ENCODE assay signal across 27 cellular contexts in the genomic region with DNA sequence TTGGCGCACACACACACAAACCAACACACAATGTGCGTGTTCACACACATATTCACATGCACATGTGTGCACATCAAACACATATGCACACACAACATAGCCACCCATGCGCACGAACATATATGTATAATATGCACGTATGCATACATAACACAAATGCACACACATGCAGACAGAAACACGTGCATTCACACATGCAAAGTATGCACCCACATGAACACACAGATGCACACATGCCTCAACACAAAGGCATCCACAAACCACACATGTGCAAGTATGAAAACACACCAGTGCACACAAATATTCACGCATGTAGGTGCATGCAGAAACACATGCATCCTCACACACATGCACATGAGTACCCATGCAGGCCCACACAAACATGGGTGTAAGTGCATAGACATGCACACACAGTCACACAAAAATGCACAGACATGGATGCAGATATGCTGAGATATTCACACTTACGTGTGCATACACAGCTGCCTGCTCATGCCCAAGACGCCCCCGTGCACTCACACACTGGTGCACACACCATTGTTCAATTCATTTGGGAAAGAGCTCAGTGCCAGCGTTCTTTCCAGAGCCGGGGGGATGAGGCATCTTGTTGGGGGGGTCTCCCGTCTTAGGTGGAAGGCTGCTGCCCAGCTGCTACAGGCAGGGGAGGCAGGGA. TPM values are rescaled to one million over a fixed set of nuclear protein-coding genes. Genes with fewer than 3 reads are reported as not detected.
"Had no signal": no experiment of that assay in that cellular context is flagged by ENCODE, and none has a peak within 500 bp of the region (broad histone marks: within the 10 kb centered on the region; RNA-seq: fewer than 3 reads in every experiment).

No MANE protein-coding gene starts in this region.

- H3K36me3 ChIP-seq: prostate gland, sigmoid colon, spleen, suprapubic skin, uterus had no signal

- H3K9me3 Mint-ChIP-seq: mesothelial cell of epicardium; naive B cell; natural killer cell; nephron progenitor cell; stimulated activated effector memory CD8-positive, alpha-beta T cell treated with anti-CD3 and anti-CD28 coated beads, Interleukin-12 subunit alpha, Interleukin-12 subunit beta, amount 100 ng/mL, for 72 hours; stimulated activated naive CD8-positive, alpha-beta T cell treated with anti-CD3 and anti-CD28 coated beads, Interleukin-15, Interleukin-2, amounts not matched to agents 100 ng/mL and 50 ng/mL, for 24 hours; type B pancreatic cell had no signal

- H3K27ac Mint-ChIP-seq: mesothelial cell of epicardium; naive B cell; natural killer cell; nephron progenitor cell; stimulated activated effector memory CD8-positive, alpha-beta T cell treated with anti-CD3 and anti-CD28 coated beads, Interleukin-12 subunit alpha, Interleukin-12 subunit beta, amount 100 ng/mL, for 72 hours; stimulated activated naive CD8-positive, alpha-beta T cell treated with anti-CD3 and anti-CD28 coated beads, Interleukin-15, Interleukin-2, amounts not matched to agents 100 ng/mL and 50 ng/mL, for 24 hours had no signal

- H3K9me3 ChIP-seq: left ventricle myocardium inferior, pancreas, prostate gland, sigmoid colon, spleen, suprapubic skin, tibial nerve, uterus had no signal

- H3K4me1 ChIP-seq: pancreas had no signal

- FAIRE-seq: pancreas, small intestine had no signal

- H3K4me1 Mint-ChIP-seq: naive B cell; natural killer cell; stimulated activated effector memory CD8-positive, alpha-beta T cell treated with anti-CD3 and anti-CD28 coated beads, Interleukin-12 subunit alpha, Interleukin-12 subunit beta, amount 100 ng/mL, for 72 hours had no signal

- H3K4me3 ChIP-seq: left ventricle myocardium inferior, lung, pancreas, prostate gland, sigmoid colon, spleen, suprapubic skin, tibial nerve, uterus had no signal

- H3K27ac ChIP-seq: pancreas, prostate gland, sigmoid colon, suprapubic skin, uterus had no signal

- H3K36me3 Mint-ChIP-seq: mesothelial cell of epicardium; naive B cell; natural killer cell; stimulated activated effector memory CD8-positive, alpha-beta T cell treated with anti-CD3 and anti-CD28 coated beads, Interleukin-12 subunit alpha, Interleukin-12 subunit beta, amount 100 ng/mL, for 72 hours had no signal

- ATAC-seq: natural killer cell; right cardiac atrium; stimulated activated effector memory CD8-positive, alpha-beta T cell treated with anti-CD3 and anti-CD28 coated beads, Interleukin-12 subunit alpha, Interleukin-12 subunit beta, amount 100 ng/mL, for 72 hours had no signal

- DNase-seq: islet precursor cell; left ventricle myocardium inferior; mesendoderm; naive B cell; natural killer cell; nephron progenitor cell; nucleus accumbens; pancreas; posterior cingulate gyrus; retina; sigmoid colon; small intestine; spleen; stimulated activated CD4-positive, alpha-beta T cell treated with anti-CD3 and anti-CD28 coated beads, Interleukin-4, amount 100 ng/mL, for 24 hours; stimulated activated naive CD4-positive, alpha-beta T cell had no signal

- H3K27me3 ChIP-seq: pancreas had no signal

- H3K4me3 Mint-ChIP-seq: mesothelial cell of epicardium; naive B cell; natural killer cell; nephron progenitor cell; stimulated activated effector memory CD8-positive, alpha-beta T cell treated with anti-CD3 and anti-CD28 coated beads, Interleukin-12 subunit alpha, Interleukin-12 subunit beta, amount 100 ng/mL, for 72 hours; stimulated activated naive CD8-positive, alpha-beta T cell treated with anti-CD3 and anti-CD28 coated beads, Interleukin-15, Interleukin-2, amounts not matched to agents 100 ng/mL and 50 ng/mL, for 24 hours; type B pancreatic cell had no signal

RNA-seq across cellular contexts. Expression of a gene that starts 52.7 kb away (rescaled TPM):
- total RNA-seq: mononuclear cell, natural killer cell, osteoblast had no signal
